8 cellular contexts compared by ENCODE assay signal in genomic region chr22:19174106-19175025, GRCh38. TPM values are rescaled to one million over a fixed set of nuclear protein-coding genes. Genes with fewer than 3 reads are reported as not detected.
A peak's percentile ranks its signal among the peaks of the same experiment; 100 is the strongest.
DNase-seq lines count a peak whose midpoint lies in the region; ATAC-seq and TF ChIP-seq lines count a peak whose summit lies in the region.

No MANE protein-coding gene starts in this region.

- H3K4me1 Mint-ChIP-seq in activated CD8-positive, alpha-beta memory T cell treated with anti-CD3 and anti-CD28 coated beads, Interleukin-2, amount 10 ng/mL, durations not matched to agents 7 days and 5 days, result peaks cover 42% of the 10 kb centered on the region

- peaks cover 7% of the 10 kb centered on the region for H3K27me3 ChIP-seq in RWPE2 (ENCODE audit: insufficient read depth, poor library complexity, severe bottlenecking)
- peaks cover 0 to 12% (median 2%) of the 10 kb centered on the region in 9 donors for H3K27me3 ChIP-seq in heart left ventricle
- H3K27me3 ChIP-seq in suprapubic skin, result peaks cover 9% of the 10 kb centered on the region

- H3K9me3 ChIP-seq in RWPE2 (ENCODE audit: severe bottlenecking), result no peaks in the 10 kb centered on the region
- no peaks in the 10 kb centered on the region for H3K9me3 ChIP-seq in heart left ventricle
- H3K9me3 ChIP-seq in suprapubic skin, result no peaks in the 10 kb centered on the region

- H3K4me3 ChIP-seq in RWPE2 (ENCODE audit: severe bottlenecking) (no peak overlapping the region), heart left ventricle (no peak overlapping the region), suprapubic skin (no peak overlapping the region)

- TF ChIP-seq EP300 in suprapubic skin (IDR thresholded peaks at IDR 0.05), result no peak

- no peak for DNase-seq in activated CD8-positive, alpha-beta memory T cell treated with anti-CD3 and anti-CD28 coated beads, Interleukin-2, amount 10 ng/mL, durations not matched to agents 7 days and 5 days
- no peak for DNase-seq in activated CD8-positive, alpha-beta memory T cell treated with anti-CD3 and anti-CD28 coated beads, Interleukin-2, amount 50 U/mL, for 48 hours
- no peak for DNase-seq in RWPE2 (ENCODE audit: low spot score)
- DNase-seq in heart left ventricle, result peak in 3 of 5 donors; percentile 47 to 67 (median 50)
- DNase-seq in suprapubic skin (ENCODE audit: low spot score in 2 of 2), result peak in 1 of 2 donors; percentile 59
- DNase-seq in D341Med (ENCODE audit: low spot score), result no peak

- peaks cover 15% of the 10 kb centered on the region for H3K27me3 Mint-ChIP-seq in activated CD8-positive, alpha-beta memory T cell treated with anti-CD3 and anti-CD28 coated beads, Interleukin-2, amount 10 ng/mL, durations not matched to agents 7 days and 5 days

- H3K4me1 ChIP-seq in RWPE2 (ENCODE audit: insufficient read depth, poor library complexity, severe bottlenecking) (peaks cover 18% of the 10 kb centered on the region), heart left ventricle (peaks cover 16 to 83% (median 58%) of the 10 kb centered on the region in 12 donors), suprapubic skin (peaks cover 74% of the 10 kb centered on the region)

- 31 to 40% (median 35%) methylated on average over 11 to 14 of the region's 14 CpGs for WGBS in heart left ventricle, 4 donors
- 16% methylated on average over 5 of the region's 14 CpGs for WGBS in suprapubic skin

- no peak overlapping the region for H3K4me3 Mint-ChIP-seq in activated CD8-positive, alpha-beta memory T cell treated with anti-CD3 and anti-CD28 coated beads, Interleukin-2, amount 10 ng/mL, durations not matched to agents 7 days and 5 days

- CTCF ChIA-PET in activated CD8-positive, alpha-beta memory T cell treated with anti-CD3 and anti-CD28 coated beads, Interleukin-2, amount 10 ng/mL, durations not matched to agents 7 days and 5 days (lab: Charles Lee), result interaction anchor here (1.3 kb wide), 1 partner anchor 30 kb away, joined by 5 read pairs; the partner anchor contains the start of gene ESS2

- TF ChIP-seq CTCF in RWPE2 (IDR thresholded peaks at IDR 0.05; ENCODE audit: poor library complexity, severe bottlenecking) (no peak), heart left ventricle (IDR thresholded peaks at IDR 0.05) (no peak), suprapubic skin (IDR thresholded peaks at IDR 0.05) (no peak)

- H3K36me3 ChIP-seq in RWPE2 (ENCODE audit: low read depth) (peaks cover 21% of the 10 kb centered on the region), heart left ventricle (no peaks in the 10 kb centered on the region), suprapubic skin (no peaks in the 10 kb centered on the region)

- H3K27ac Mint-ChIP-seq in activated CD8-positive, alpha-beta memory T cell treated with anti-CD3 and anti-CD28 coated beads, Interleukin-2, amount 10 ng/mL, durations not matched to agents 7 days and 5 days, result peak overlapping the region; percentile 45

- ATAC-seq in activated CD8-positive, alpha-beta memory T cell treated with anti-CD3 and anti-CD28 coated beads, Interleukin-2, amount 10 ng/mL, durations not matched to agents 7 days and 5 days, result no peak
- ATAC-seq in RWPE2 (ENCODE audit: low read depth), result peak; percentile 20
- ATAC-seq in heart left ventricle, result peak in 2 of 4 donors; percentile 8 to 9
- ATAC-seq in GM21423 (IDR thresholded peaks at IDR 0.05; ENCODE audit: unreplicated experiment), result no peak
- no peak for ATAC-seq in HG03439 (IDR thresholded peaks at IDR 0.05; ENCODE audit: unreplicated experiment)

- H3K36me3 Mint-ChIP-seq in activated CD8-positive, alpha-beta memory T cell treated with anti-CD3 and anti-CD28 coated beads, Interleukin-2, amount 10 ng/mL, durations not matched to agents 7 days and 5 days, result no peaks in the 10 kb centered on the region

- TF ChIP-seq POLR2A in heart left ventricle (IDR thresholded peaks at IDR 0.05) (no peak), suprapubic skin (IDR thresholded peaks at IDR 0.05) (no peak)

- peak overlapping the region; percentile 75 for H3K27ac ChIP-seq in RWPE2 (ENCODE audit: poor library complexity, severe bottlenecking)
- H3K27ac ChIP-seq in heart left ventricle, result peak overlapping the region in 7 of 12 donors; percentile 14 to 73 (median 58)
- H3K27ac ChIP-seq in suprapubic skin, result peak overlapping the region; percentile 13

- no peaks in the 10 kb centered on the region for H3K9me3 Mint-ChIP-seq in activated CD8-positive, alpha-beta memory T cell treated with anti-CD3 and anti-CD28 coated beads, Interleukin-2, amount 10 ng/mL, durations not matched to agents 7 days and 5 days (ENCODE audit: low read depth)

- intact Hi-C loops in heart left ventricle (cut with DNase I), result loop anchor here in 3 of 10 donors (5.0 kb wide), 4 partner anchors 32 to 303 kb away; partner anchors contain the start of genes CDC45 (in 2 of the 3), UFD1 (in 2 of the 3), ESS2 (in 1 of the 3) and HIRA (in 1 of the 3)

RNA-seq across cellular contexts. Expression of gene SLC25A1, which starts 4.2 kb away (rescaled TPM):
- 10 to 100 TPM; 60.6 to 68.1 TPM for total RNA-seq in activated CD8-positive, alpha-beta memory T cell treated with anti-CD3 and anti-CD28 coated beads, Interleukin-2, amount 10 ng/mL, durations not matched to agents 7 days and 5 days
- total RNA-seq in heart left ventricle, result 10 to 100 TPM; 16.1 to 35.8 (median 24.6) TPM
- polyA plus RNA-seq in heart left ventricle, result 10 to 100 TPM; 28.4 to 28.8 TPM
- total RNA-seq in suprapubic skin, result 10 to 100 TPM; 35.6 to 71.0 (median 57.8) TPM

RNA-seq across cellular contexts. Expression of gene GSC2, which starts 24.3 kb away (rescaled TPM):
- total RNA-seq in activated CD8-positive, alpha-beta memory T cell treated with anti-CD3 and anti-CD28 coated beads, Interleukin-2, amount 10 ng/mL, durations not matched to agents 7 days and 5 days, result not detected
- total RNA-seq in heart left ventricle, result not detected
- not detected for polyA plus RNA-seq in heart left ventricle
- not detected for total RNA-seq in suprapubic skin

RNA-seq across cellular contexts. Expression of gene ESS2, which starts 29.9 kb away (rescaled TPM):
- 10 to 100 TPM; 19.8 to 21.4 TPM for total RNA-seq in activated CD8-positive, alpha-beta memory T cell treated with anti-CD3 and anti-CD28 coated beads, Interleukin-2, amount 10 ng/mL, durations not matched to agents 7 days and 5 days
- total RNA-seq in heart left ventricle, result 10 to 100 TPM in 4 of 9 donors, 1 to 10 TPM in 5; 7.8 to 14.4 (median 9.6) TPM
- polyA plus RNA-seq in heart left ventricle, result 10 to 100 TPM; 11.2 to 14.7 TPM
- total RNA-seq in suprapubic skin, result 10 to 100 TPM; 22.4 to 26.0 (median 24.0) TPM

RNA-seq across cellular contexts. Expression of gene TSSK2, which starts 43.3 kb away (rescaled TPM):
- total RNA-seq in activated CD8-positive, alpha-beta memory T cell treated with anti-CD3 and anti-CD28 coated beads, Interleukin-2, amount 10 ng/mL, durations not matched to agents 7 days and 5 days, result not detected
- total RNA-seq in heart left ventricle, result under 1 TPM in 1 of 9 donors, not detected in 8; 0.12 TPM
- polyA plus RNA-seq in heart left ventricle, result under 1 TPM; 0.04 to 0.19 TPM
- total RNA-seq in suprapubic skin, result not detected

RNA-seq across cellular contexts. Expression of gene DGCR2, which starts 52.2 kb away (rescaled TPM):
- 10 to 100 TPM; 27.8 TPM for total RNA-seq in activated CD8-positive, alpha-beta memory T cell treated with anti-CD3 and anti-CD28 coated beads, Interleukin-2, amount 10 ng/mL, durations not matched to agents 7 days and 5 days
- 10 to 100 TPM; 36.1 to 53.3 (median 41.2) TPM for total RNA-seq in heart left ventricle
- polyA plus RNA-seq in heart left ventricle, result 10 to 100 TPM; 26.0 to 51.5 TPM
- 100 to 1,000 TPM; 115 to 172 (median 130) TPM for total RNA-seq in suprapubic skin

Comparison
In these comparisons a context has a peak if more than half of its experiments do, and no peak if none do; other contexts are left out.
1. DNase-seq: peak in heart left ventricle (3 of 5); none in activated CD8-positive, alpha-beta memory T cell treated with anti-CD3 and anti-CD28 coated beads, Interleukin-2, amount 10 ng/mL, durations not matched to agents 7 days and 5 days (single experiment), activated CD8-positive, alpha-beta memory T cell treated with anti-CD3 and anti-CD28 coated beads, Interleukin-2, amount 50 U/mL, for 48 hours (single experiment), RWPE2 (single experiment) and D341Med (single experiment).
2. H3K27ac ChIP-seq: peak in every context shown above with its lines; median percentile 75 in RWPE2; 58 in heart left ventricle; 13 in suprapubic skin.